18 cellular contexts compared by ENCODE assay signal in the genomic region with DNA sequence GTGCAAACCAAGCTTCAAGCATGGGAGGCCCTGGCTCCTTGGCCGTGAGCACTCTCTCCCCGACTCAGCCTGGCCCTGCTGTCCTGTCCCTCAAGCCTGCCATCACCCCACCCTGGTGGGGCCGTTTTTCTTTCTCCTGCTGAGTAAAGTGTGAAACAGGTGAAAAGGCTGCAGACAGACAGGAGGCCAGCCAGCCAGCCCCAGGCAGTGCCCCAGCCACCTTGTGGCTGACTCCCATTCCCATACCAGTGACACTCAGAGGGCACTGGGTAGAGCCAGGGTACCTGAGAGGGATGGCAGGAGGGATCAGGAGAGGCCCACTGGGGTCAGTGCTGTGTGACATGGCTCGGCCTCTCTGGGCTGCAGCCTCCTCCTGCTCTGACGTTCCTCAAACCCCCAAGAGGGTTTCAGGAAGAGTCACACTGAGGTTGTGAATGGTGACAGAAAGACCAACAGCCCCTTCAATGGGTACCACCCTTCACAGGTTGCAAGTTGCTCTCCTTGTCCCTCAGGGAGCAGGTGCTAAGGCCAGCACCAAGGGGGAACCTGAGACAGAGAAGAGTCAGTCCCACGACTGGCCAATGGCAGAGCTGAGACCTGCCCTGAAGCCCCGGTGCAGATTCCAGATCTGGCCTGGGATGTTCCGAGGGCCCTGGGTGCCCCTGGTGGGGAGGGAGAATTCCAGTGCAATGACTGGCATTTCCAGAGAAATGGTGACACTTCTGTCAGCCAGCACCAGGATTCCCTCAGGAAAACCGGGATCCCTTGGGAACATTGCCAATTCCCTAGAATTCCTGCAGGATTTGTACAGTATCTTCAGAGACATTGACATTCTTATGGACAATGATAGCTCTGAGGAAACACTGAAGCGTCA. TPM values are rescaled to one million over a fixed set of nuclear protein-coding genes. Genes with fewer than 3 reads are reported as not detected.
"Had no signal": no experiment of that assay in that cellular context is flagged by ENCODE, and none has a peak within 500 bp of the region (broad histone marks: within the 10 kb centered on the region; RNA-seq: fewer than 3 reads in every experiment).

No MANE protein-coding gene starts in this region.

- H3K36me3 ChIP-seq: thoracic aorta had no signal

- H3K27ac ChIP-seq: thoracic aorta had no signal

- H3K9me3 ChIP-seq: mucosa of descending colon, thoracic aorta had no signal

- H3K4me3 ChIP-seq: mucosa of descending colon, thoracic aorta had no signal

- DNase-seq: activated CD4-positive, alpha-beta T cell treated with anti-CD3 and anti-CD28 coated beads, Interleukin-2, amount 50 U/mL, for 1 hour; activated CD4-positive, CD25-positive, alpha-beta regulatory T cell; amygdala; effector memory CD8-positive, alpha-beta T cell; hippocampal formation; mammary epithelial cell; mucosa of descending colon; occipital lobe; stimulated activated CD4-positive, alpha-beta T cell treated with anti-CD3 and anti-CD28 coated beads, Interleukin-12 subunit alpha, Interleukin-12 subunit beta, amount 100 ng/mL, for 4 hours; T-helper 17 cell had no signal

RNA-seq across cellular contexts. Expression of gene BPIFA2, which starts 35.8 kb away (rescaled TPM):
- total RNA-seq: activated CD8-positive, alpha-beta memory T cell treated with anti-CD3 and anti-CD28 coated beads for 36 hours; activated naive CD4-positive, alpha-beta T cell treated with anti-CD3 and anti-CD28 coated beads, Interleukin-2, amount 50 U/mL, for 72 hours; epithelial cell of proximal tubule; glomerular endothelial cell; mammary epithelial cell; mucosa of descending colon; naive thymus-derived CD8-positive, alpha-beta T cell; occipital lobe; pulmonary artery endothelial cell; T-helper 17 cell; thoracic aorta; urinary bladder had no signal
- polyA plus RNA-seq: mammary epithelial cell; naive thymus-derived CD8-positive, alpha-beta T cell; urinary bladder had no signal

RNA-seq across cellular contexts. Expression of gene BPIFB4, which starts 52.7 kb away (rescaled TPM):
- total RNA-seq: activated CD8-positive, alpha-beta memory T cell treated with anti-CD3 and anti-CD28 coated beads for 36 hours; activated naive CD4-positive, alpha-beta T cell treated with anti-CD3 and anti-CD28 coated beads, Interleukin-2, amount 50 U/mL, for 72 hours; epithelial cell of proximal tubule; glomerular endothelial cell; mammary epithelial cell; mucosa of descending colon; naive thymus-derived CD8-positive, alpha-beta T cell; occipital lobe; pulmonary artery endothelial cell; T-helper 17 cell; thoracic aorta; urinary bladder had no signal
- polyA plus RNA-seq: mammary epithelial cell; naive thymus-derived CD8-positive, alpha-beta T cell had no signal
